Comparison of ENCODE assay signal across 11 cellular contexts in the genomic region with DNA sequence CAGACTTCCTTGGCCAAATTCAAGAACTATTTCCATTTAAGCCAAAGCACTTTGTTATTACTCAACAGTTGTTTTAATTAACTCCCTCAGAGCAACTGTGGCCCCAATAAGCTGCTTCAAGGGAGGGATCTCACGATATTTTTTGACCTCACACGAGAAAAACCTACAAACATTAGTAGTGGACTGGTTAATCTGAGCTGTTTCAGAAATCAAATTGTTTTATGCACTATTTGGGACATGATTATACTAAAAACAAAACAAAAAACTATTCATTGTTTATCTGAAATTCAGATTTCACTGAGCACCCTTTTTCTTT.
DNase-seq lines count a peak whose midpoint lies in the region; ATAC-seq and TF ChIP-seq lines count a peak whose summit lies in the region.
"Had no signal": no experiment of that assay in that cellular context is flagged by ENCODE, and none has a peak within 500 bp of the region (broad histone marks: within the 10 kb centered on the region; RNA-seq: fewer than 3 reads in every experiment).

No MANE protein-coding gene starts in this region.

- H2BK5ac ChIP-seq in mesendoderm (ENCODE audit: low read length), result no peak overlapping the region

- H3K27me3 ChIP-seq in gastroesophageal sphincter (no peaks in the 10 kb centered on the region), mesendoderm (ENCODE audit: insufficient read depth, low read length, poor library complexity) (no peaks in the 10 kb centered on the region)

- H3K4me1 Mint-ChIP-seq in CD14-positive monocyte, result peaks cover 11% of the 10 kb centered on the region

- H4K5ac ChIP-seq in mesendoderm (ENCODE audit: low read length), result no peak overlapping the region

- H3K56ac ChIP-seq in mesendoderm (ENCODE audit: low read length), result no peak overlapping the region

- TF ChIP-seq POLR2A in gastroesophageal sphincter (IDR thresholded peaks at IDR 0.05), result no peak

- H3K4me3 ChIP-seq in gastroesophageal sphincter, result peak overlapping the region; percentile 29 to 55
- peak overlapping the region; percentile 51 for H3K4me3 ChIP-seq in skeletal muscle cell (ENCODE audit: low read depth, low read length)
- no peak overlapping the region for H3K4me3 ChIP-seq in mesendoderm (ENCODE audit: low read length)

- ATAC-seq in GM19438 (IDR thresholded peaks at IDR 0.05; ENCODE audit: low read depth, unreplicated experiment), result peak; percentile 2
- no peak for ATAC-seq in gastroesophageal sphincter
- no peak for ATAC-seq in GM21576 (IDR thresholded peaks at IDR 0.05; ENCODE audit: unreplicated experiment)

- H3K27me3 Mint-ChIP-seq in CD14-positive monocyte (ENCODE audit: low read depth in 3 of 3), result peaks cover 31 to 33% (median 33%) of the 10 kb centered on the region in 3 donors

- H3K4me1 ChIP-seq in gastroesophageal sphincter, result peaks cover 0 to 19% (median 3%) of the 10 kb centered on the region in 3 donors
- H3K4me1 ChIP-seq in mesendoderm (ENCODE audit: control insufficient read depth, low read depth, low read length), result no peaks in the 10 kb centered on the region

- intact Hi-C loops in CD14-positive monocyte (cut with micrococcal nuclease), result no loop called here

- no peak overlapping the region for H4K8ac ChIP-seq in mesendoderm (ENCODE audit: low read depth, low read length)

- H3K79me2 ChIP-seq in mesendoderm (ENCODE audit: control insufficient read depth, insufficient read depth, low read length), result no peaks in the 10 kb centered on the region

- H3K27ac ChIP-seq in gastroesophageal sphincter (peak overlapping the region; percentile 43 to 80 (median 78)), mesendoderm (ENCODE audit: low read depth, low read length) (no peak overlapping the region)

- H2BK15ac ChIP-seq in mesendoderm (replicated peaks; ENCODE audit: low read depth), result no peak overlapping the region

- no peaks in the 10 kb centered on the region for H3K79me1 ChIP-seq in mesendoderm (ENCODE audit: low read length)

- peak; percentile 61 for DNase-seq in OCI-M1 (lab: John Stamatoyannopoulos, UW)
- no peak for DNase-seq in skeletal muscle cell (ENCODE audit: low read depth)
- DNase-seq in germinal center (ENCODE audit: low spot score), result no peak
- no peak for DNase-seq in mesendoderm
- no peak for DNase-seq in CD14-positive monocyte (ENCODE audit: low spot score)
- DNase-seq: activated T-cell treated with anti-CD3 and anti-CD28 coated beads, Interleukin-2, amount 50 U/mL, for 4 hours; erythroblast had no signal

- no peak for TF ChIP-seq EP300 in gastroesophageal sphincter (IDR thresholded peaks at IDR 0.05)

- H2AK5ac ChIP-seq in mesendoderm (ENCODE audit: low read length), result no peak overlapping the region

- WGBS in gastroesophageal sphincter (ENCODE audit: low coverage in 1 of 2), 2 donors, result 7 to 38% methylated on average over 2 of the region's 2 CpGs
- WGBS in mesendoderm (ENCODE audit: extremely low coverage, insufficient coverage, low lambda C conversion rate), result no CpG with 5 or more reads among the region's 2 CpGs

- no peaks in the 10 kb centered on the region for H3K9me3 ChIP-seq in gastroesophageal sphincter
- H3K9me3 ChIP-seq: spleen had no signal

- H3K9me3 Mint-ChIP-seq in CD14-positive monocyte, result peaks cover 0 to 3% (median 0%) of the 10 kb centered on the region in 7 donors
- H3K9me3 Mint-ChIP-seq: activated T-cell treated with anti-CD3 and anti-CD28 coated beads, Interleukin-2, amount 50 U/mL, for 4 hours had no signal

- TF ChIP-seq CTCF in gastroesophageal sphincter (IDR thresholded peaks at IDR 0.05) (no peak), CD14-positive monocyte (IDR thresholded peaks at IDR 0.05) (no peak)

- H3K18ac ChIP-seq in mesendoderm (ENCODE audit: low read length), result no peak overlapping the region

- H3K36me3 ChIP-seq in gastroesophageal sphincter (no peaks in the 10 kb centered on the region), mesendoderm (ENCODE audit: control insufficient read depth, insufficient read depth, low read length) (no peaks in the 10 kb centered on the region)
- H3K36me3 ChIP-seq: spleen had no signal

- H3K9ac ChIP-seq in mesendoderm (ENCODE audit: low read length), result no peak overlapping the region

- no peak overlapping the region for H3K23ac ChIP-seq in mesendoderm (ENCODE audit: low read length)

- H3K27ac Mint-ChIP-seq in CD14-positive monocyte, result no peak overlapping the region

- H2BK120ac ChIP-seq in mesendoderm (ENCODE audit: low read depth, low read length), result no peak overlapping the region

- peak overlapping the region in 1 of 2 donors; percentile 85 for H3K4me3 Mint-ChIP-seq in CD14-positive monocyte

- no peak overlapping the region for H3K4ac ChIP-seq in mesendoderm (ENCODE audit: low read depth, low read length)

- no peaks in the 10 kb centered on the region for H3K36me3 Mint-ChIP-seq in CD14-positive monocyte

- H3K4me2 ChIP-seq in mesendoderm (ENCODE audit: low read length), result no peak overlapping the region
